In genomic region chr5:148384389-148384756, GRCh38 we compare ENCODE assay signal across 8 cellular contexts. TPM values are rescaled to one million over a fixed set of nuclear protein-coding genes. Genes with fewer than 3 reads are reported as not detected.
A peak's percentile ranks its signal among the peaks of the same experiment; 100 is the strongest.
DNase-seq lines count a peak whose midpoint lies in the region; ATAC-seq and TF ChIP-seq lines count a peak whose summit lies in the region.

No MANE protein-coding gene starts in this region.

- no peaks in the 10 kb centered on the region for H3K9me3 Mint-ChIP-seq in nephron

- peak overlapping the region; percentile 85 for H3K27ac ChIP-seq in SJCRH30

- DNase-seq in HFF-Myc (ENCODE audit: extremely low read depth, low read depth) (no peak), SJCRH30 (no peak), epithelial cell of esophagus (ENCODE audit: low read depth) (peak; percentile 25), NCI-H1092 (lab: John Stamatoyannopoulos, UW) (no peak), hepatic stellate cell (ENCODE audit: low spot score) (no peak)
- no peak for DNase-seq in activated effector memory CD4-positive, alpha-beta T cell treated with Interleukin-2 at 50 U/mL for 16 hours

- 0 out of 2 replicates have a peak, but pooled peaks cover 3% of the 10 kb centered on the region for H3K4me1 ChIP-seq in SJCRH30

- H3K4me3 Mint-ChIP-seq in nephron = peak overlapping the region; percentile 88 to 92 (median 92)

- TF ChIP-seq CTCF in HFF-Myc (IDR thresholded peaks at IDR 0.05; ENCODE audit: low read depth, low read length, missing control alignments) (no peak), epithelial cell of esophagus (IDR thresholded peaks at IDR 0.05; ENCODE audit: insufficient read depth, low read depth, low read length, missing control alignments) (no peak), nephron (IDR thresholded peaks at IDR 0.05; ENCODE audit: unreplicated experiment in 3 of 3) (no peak)

- H3K4me1 Mint-ChIP-seq in nephron = peaks cover 51% of the 10 kb centered on the region

- peak overlapping the region; percentile 89 to 95 (median 92) for H3K27ac Mint-ChIP-seq in nephron

- H3K4me3 ChIP-seq in HFF-Myc (replicated peaks; ENCODE audit: low read depth, low read length) = peak overlapping the region; percentile 82
- peak overlapping the region; percentile 81 for H3K4me3 ChIP-seq in SJCRH30
- peak overlapping the region; percentile 91 for H3K4me3 ChIP-seq in epithelial cell of esophagus (ENCODE audit: low read length)

- no peaks in the 10 kb centered on the region for H3K27me3 Mint-ChIP-seq in nephron (ENCODE audit: low read depth)

- H3K36me3 ChIP-seq in SJCRH30 = no peaks in the 10 kb centered on the region

- no peaks in the 10 kb centered on the region for H3K9me3 ChIP-seq in SJCRH30 (replicated peaks)

- ATAC-seq in GM18498 (IDR thresholded peaks at IDR 0.05; ENCODE audit: unreplicated experiment) = peak; percentile 22

- no peaks in the 10 kb centered on the region for H3K27me3 ChIP-seq in SJCRH30

- H3K36me3 Mint-ChIP-seq in nephron (ENCODE audit: low read depth) = peaks cover 4% of the 10 kb centered on the region

RNA-seq across cellular contexts. Expression of gene FBXO38, which starts 0.6 kb away (rescaled TPM):
- 43.9 and 49.9 TPM in 2 replicates for total RNA-seq in SJCRH30 (2014; rRNA removed; shearing (Covaris generic))

RNA-seq across cellular contexts. Expression of gene SPINK9, which starts 49.0 kb away (rescaled TPM):
- total RNA-seq in SJCRH30 (2014; rRNA removed; shearing (Covaris generic)) = not detected in 2 replicates
